11 cellular contexts compared by ENCODE assay signal in the genomic region with DNA sequence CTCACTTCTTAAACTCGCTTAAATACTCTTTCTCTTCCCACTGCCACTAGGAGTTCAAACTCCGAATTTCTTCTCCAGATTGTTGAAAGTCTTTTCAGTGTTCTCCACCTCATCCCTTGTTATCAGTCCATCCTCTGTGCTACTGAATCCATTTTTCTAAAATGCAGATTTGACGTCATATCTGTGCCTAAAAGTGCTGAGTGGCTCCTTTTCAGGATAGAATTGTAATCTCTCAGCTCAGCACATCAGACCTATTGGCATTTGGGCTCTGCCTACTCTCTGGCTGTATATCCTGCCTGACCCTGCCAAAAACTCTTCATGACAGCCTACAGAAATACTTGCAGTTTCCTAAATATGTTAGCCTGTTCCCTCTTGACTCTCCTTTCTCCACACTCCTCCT. TPM values are rescaled to one million over a fixed set of nuclear protein-coding genes. Genes with fewer than 3 reads are reported as not detected.
A peak's percentile ranks its signal among the peaks of the same experiment; 100 is the strongest.
DNase-seq lines count a peak whose midpoint lies in the region; ATAC-seq, FAIRE-seq and TF ChIP-seq lines count a peak whose summit lies in the region.
"Had no signal": no experiment of that assay in that cellular context is flagged by ENCODE, and none has a peak within 500 bp of the region (broad histone marks: within the 10 kb centered on the region; RNA-seq: fewer than 3 reads in every experiment).

No MANE protein-coding gene starts in this region.

- FAIRE-seq in kidney (lab: Jason Lieb, UNC), result no peak

- H3K36me3 Mint-ChIP-seq in activated T-cell treated with anti-CD3 and anti-CD28 coated beads, Interleukin-2, amount 50 U/mL, for 72 hours (ENCODE audit: insufficient read depth in 2 of 2), result no peaks in the 10 kb centered on the region
- peaks cover 23% of the 10 kb centered on the region for H3K36me3 Mint-ChIP-seq in activated B cell treated with CpG ODN at 0.5 μM for 24 hours (ENCODE audit: low read depth)

- H3K9me3 Mint-ChIP-seq in activated T-cell treated with anti-CD3 and anti-CD28 coated beads, Interleukin-2, amount 50 U/mL, for 72 hours, result no peaks in the 10 kb centered on the region
- H3K9me3 Mint-ChIP-seq in activated B cell treated with CpG ODN at 0.5 μM for 24 hours, result no peaks in the 10 kb centered on the region
- no peaks in the 10 kb centered on the region for H3K9me3 Mint-ChIP-seq in stimulated activated naive CD8-positive, alpha-beta T cell treated with anti-CD3 and anti-CD28 coated beads, Interleukin-15, amount 100 ng/mL, for 72 hours

- no peak overlapping the region for H3K9ac ChIP-seq in kidney (ENCODE audit: low read length in 2 of 2)

- H3K4me1 ChIP-seq in esophagus squamous epithelium, result peaks cover 10 to 94% (median 25%) of the 10 kb centered on the region in 3 donors
- H3K4me1 ChIP-seq in kidney (ENCODE audit: control insufficient read depth in 1 of 2, insufficient read depth in 1 of 2, low read depth in 1 of 2, low read length in 2 of 2), result peaks cover 0 to 10% of the 10 kb centered on the region in 2 donors

- H3K36me3 ChIP-seq in esophagus squamous epithelium, result peaks cover 3 to 28% (median 12%) of the 10 kb centered on the region in 3 donors
- H3K36me3 ChIP-seq in kidney (ENCODE audit: control insufficient read depth in 1 of 2, insufficient read depth in 2 of 2, low read length in 2 of 2), result peaks cover 0 to 1% of the 10 kb centered on the region in 2 donors

- H3K27ac ChIP-seq in esophagus squamous epithelium, result peak overlapping the region; percentile 95 to 100 (median 98)
- H3K27ac ChIP-seq in kidney (ENCODE audit: low read depth in 2 of 2, low read length in 2 of 2), result no peak overlapping the region

- TF ChIP-seq CTCF in activated B cell treated with CpG ODN at 0.5 μM for 24 hours (IDR thresholded peaks at IDR 0.05) (no peak), esophagus squamous epithelium (IDR thresholded peaks at IDR 0.05) (no peak), foreskin fibroblast (IDR thresholded peaks at IDR 0.05; ENCODE audit: low read depth, low read length) (no peak), kidney (IDR thresholded peaks at IDR 0.05; ENCODE audit: borderline replicate concordance, extremely low read depth, insufficient read depth) (no peak)

- H3K4me3 ChIP-seq in esophagus squamous epithelium, result no peak overlapping the region
- H3K4me3 ChIP-seq in foreskin fibroblast (ENCODE audit: low read depth in 1 of 2, low read length in 2 of 2), result no peak overlapping the region
- no peak overlapping the region for H3K4me3 ChIP-seq in kidney (ENCODE audit: low read length in 2 of 2)

- H3K9me3 ChIP-seq in esophagus squamous epithelium, result no peaks in the 10 kb centered on the region
- no peaks in the 10 kb centered on the region for H3K9me3 ChIP-seq in kidney (ENCODE audit: control insufficient read depth in 1 of 2, low read length in 2 of 2)
- H3K9me3 ChIP-seq: ascending aorta had no signal

- H3K27me3 ChIP-seq in esophagus squamous epithelium, result no peaks in the 10 kb centered on the region
- H3K27me3 ChIP-seq: ascending aorta had no signal

- peaks cover 63% of the 10 kb centered on the region for H3K4me1 Mint-ChIP-seq in activated T-cell treated with anti-CD3 and anti-CD28 coated beads, Interleukin-2, amount 50 U/mL, for 72 hours (ENCODE audit: low read depth)
- peaks cover 68% of the 10 kb centered on the region for H3K4me1 Mint-ChIP-seq in activated B cell treated with CpG ODN at 0.5 μM for 24 hours
- peaks cover 54% of the 10 kb centered on the region for H3K4me1 Mint-ChIP-seq in stimulated activated naive CD8-positive, alpha-beta T cell treated with anti-CD3 and anti-CD28 coated beads, Interleukin-15, amount 100 ng/mL, for 72 hours

- intact Hi-C loops in activated B cell treated with CpG ODN at 0.5 μM for 24 hours (cut with micrococcal nuclease), result loop anchor here (5.0 kb wide), 2 partner anchors 40 to 95 kb away; partner anchors contain the start of genes GMPR2, NEDD8 and NFATC4
- intact Hi-C loops in esophagus squamous epithelium (cut with DNase I), result no loop called here
- intact Hi-C loops in kidney (cut with DNase I), result no loop called here

- H3K4me3 Mint-ChIP-seq in activated T-cell treated with anti-CD3 and anti-CD28 coated beads, Interleukin-2, amount 50 U/mL, for 72 hours, result peak overlapping the region; percentile 75 to 83
- H3K4me3 Mint-ChIP-seq in activated B cell treated with CpG ODN at 0.5 μM for 24 hours, result peak overlapping the region; percentile 90
- H3K4me3 Mint-ChIP-seq in stimulated activated naive CD8-positive, alpha-beta T cell treated with anti-CD3 and anti-CD28 coated beads, Interleukin-15, amount 100 ng/mL, for 72 hours, result peak overlapping the region; percentile 32 to 87

- TF ChIP-seq POLR2A in esophagus squamous epithelium (IDR thresholded peaks at IDR 0.05), result no peak

- POLR2A ChIA-PET in activated B cell treated with CpG ODN at 0.5 μM for 24 hours (lab: Charles Lee), result interaction anchor here (0.7 to 9.8 kb wide), 11 partner anchors 8 to 261 kb away, joined by 3 to 175 read pairs (median 18); partner anchors contain the start of genes CBLN3, CHMP4A, DHRS1 and IRF9

- H3K27me3 Mint-ChIP-seq in activated T-cell treated with anti-CD3 and anti-CD28 coated beads, Interleukin-2, amount 50 U/mL, for 72 hours (ENCODE audit: low read depth), result no peaks in the 10 kb centered on the region
- no peaks in the 10 kb centered on the region for H3K27me3 Mint-ChIP-seq in activated B cell treated with CpG ODN at 0.5 μM for 24 hours
- no peaks in the 10 kb centered on the region for H3K27me3 Mint-ChIP-seq in stimulated activated naive CD8-positive, alpha-beta T cell treated with anti-CD3 and anti-CD28 coated beads, Interleukin-15, amount 100 ng/mL, for 72 hours

- H3K27ac Mint-ChIP-seq in activated T-cell treated with anti-CD3 and anti-CD28 coated beads, Interleukin-2, amount 50 U/mL, for 72 hours, result peak overlapping the region; percentile 91
- H3K27ac Mint-ChIP-seq in activated B cell treated with CpG ODN at 0.5 μM for 24 hours, result peak overlapping the region; percentile 96
- H3K27ac Mint-ChIP-seq in stimulated activated naive CD8-positive, alpha-beta T cell treated with anti-CD3 and anti-CD28 coated beads, Interleukin-15, amount 100 ng/mL, for 72 hours, result peak overlapping the region in 1 of 2 donors; percentile 94

- DNase-seq in activated T-cell treated with anti-CD3 and anti-CD28 coated beads, Interleukin-2, amount 50 U/mL, for 72 hours, result no peak
- DNase-seq in activated T-cell treated with anti-CD3 and anti-CD28 coated beads, Interleukin-2, amount 50 U/mL, for 1 hour, result no peak
- no peak for DNase-seq in activated B cell treated with CpG ODN at 0.5 μM for 24 hours
- DNase-seq in esophagus squamous epithelium (lab: John Stamatoyannopoulos, UW), result no peak
- no peak for DNase-seq in stimulated activated naive CD8-positive, alpha-beta T cell treated with anti-CD3 and anti-CD28 coated beads, Interleukin-15, amount 100 ng/mL, for 72 hours
- no peak for DNase-seq in ureter (ENCODE audit: low spot score)
- DNase-seq in foreskin fibroblast, result no peak
- no peak for DNase-seq in kidney
- DNase-seq: NCI-H2107, nucleus accumbens had no signal

- no peak for ATAC-seq in activated T-cell treated with anti-CD3 and anti-CD28 coated beads, Interleukin-2, amount 50 U/mL, for 72 hours (replicated peaks in 1 of 2)
- ATAC-seq in activated B cell treated with CpG ODN at 0.5 μM for 24 hours (ENCODE audit: low read depth), result no peak
- no peak for ATAC-seq in stimulated activated naive CD8-positive, alpha-beta T cell treated with anti-CD3 and anti-CD28 coated beads, Interleukin-15, amount 100 ng/mL, for 72 hours

- 62 to 72% methylated on average over 3 of the region's 3 CpGs for WGBS in esophagus squamous epithelium, 2 donors

- CTCF ChIA-PET in activated B cell treated with CpG ODN at 0.5 μM for 24 hours (lab: Charles Lee), result interaction anchor here (0.6 to 2.5 kb wide), 5 partner anchors 25 to 1143 kb away, joined by 3 to 30 read pairs (median 5); partner anchors contain the start of gene TINF2

RNA-seq across cellular contexts. Expression of gene RABGGTA, which starts 1.0 kb away (rescaled TPM):
- total RNA-seq in activated T-cell treated with anti-CD3 and anti-CD28 coated beads, Interleukin-2, amount 50 U/mL, for 72 hours, result 10 to 100 TPM; 53.8 to 56.2 TPM
- 53.6 and 70.5 TPM in 2 replicates for total RNA-seq in activated B cell treated with CpG ODN at 0.5 μM for 24 hours
- total RNA-seq in esophagus squamous epithelium, result 100 to 1,000 TPM in 2 of 4 donors, 10 to 100 TPM in 2; 68.9 to 171 (median 108) TPM
- 36.1 TPM for total RNA-seq in ureter
- 33.9 TPM for total RNA-seq in kidney
- polyA plus RNA-seq in kidney (ENCODE audit: insufficient read depth, low read depth, low replicate concordance), result 25.8 TPM

RNA-seq across cellular contexts. Expression of gene TGM1, which starts 9.5 kb away (rescaled TPM):
- 10 to 100 TPM in 1 of 2 donors, 1 to 10 TPM in 1; 9.3 to 14.0 TPM for total RNA-seq in activated T-cell treated with anti-CD3 and anti-CD28 coated beads, Interleukin-2, amount 50 U/mL, for 72 hours
- total RNA-seq in activated B cell treated with CpG ODN at 0.5 μM for 24 hours (6.4 and 6.5 TPM in 2 replicates), esophagus squamous epithelium (1,000 to 10,000 TPM in 2 of 4 donors, 100 to 1,000 TPM in 2; 566 to 1,879 (median 1,037) TPM), ureter (7.7 TPM), kidney (13.1 TPM)
- polyA plus RNA-seq in kidney (ENCODE audit: insufficient read depth, low read depth, low replicate concordance), result 4.5 TPM

RNA-seq across cellular contexts. Expression of gene DHRS1, which starts 27.1 kb away (rescaled TPM):
- 10 to 100 TPM; 28.5 to 29.0 TPM for total RNA-seq in activated T-cell treated with anti-CD3 and anti-CD28 coated beads, Interleukin-2, amount 50 U/mL, for 72 hours
- total RNA-seq in activated B cell treated with CpG ODN at 0.5 μM for 24 hours (32.5 and 33.9 TPM in 2 replicates), esophagus squamous epithelium (100 to 1,000 TPM in 2 of 4 donors, 10 to 100 TPM in 2; 81.6 to 164 (median 101) TPM), ureter (28.7 TPM), kidney (32.7 TPM)
- polyA plus RNA-seq in kidney (ENCODE audit: insufficient read depth, low read depth, low replicate concordance), result 56.7 TPM

RNA-seq across cellular contexts. Expression of gene NOP9, which starts 27.2 kb away (rescaled TPM):
- total RNA-seq in activated T-cell treated with anti-CD3 and anti-CD28 coated beads, Interleukin-2, amount 50 U/mL, for 72 hours, result 10 to 100 TPM; 31.7 to 34.0 TPM
- 30.5 and 36.4 TPM in 2 replicates for total RNA-seq in activated B cell treated with CpG ODN at 0.5 μM for 24 hours
- 10 to 100 TPM; 18.0 to 29.8 (median 25.0) TPM for total RNA-seq in esophagus squamous epithelium
- 36.5 TPM for total RNA-seq in ureter
- total RNA-seq in kidney, result 25.7 TPM
- polyA plus RNA-seq in kidney (ENCODE audit: insufficient read depth, low read depth, low replicate concordance), result 8.6 TPM

RNA-seq across cellular contexts. Expression of gene TINF2, which starts 30.0 kb away (rescaled TPM):
- 100 to 1,000 TPM in 1 of 2 donors, 10 to 100 TPM in 1; 87.7 to 103 TPM for total RNA-seq in activated T-cell treated with anti-CD3 and anti-CD28 coated beads, Interleukin-2, amount 50 U/mL, for 72 hours
- 197 and 205 TPM in 2 replicates for total RNA-seq in activated B cell treated with CpG ODN at 0.5 μM for 24 hours
- total RNA-seq in esophagus squamous epithelium, result 10 to 100 TPM; 46.3 to 94.3 (median 56.1) TPM
- total RNA-seq in ureter, result 82.5 TPM
- 99.4 TPM for total RNA-seq in kidney
- 57.0 TPM for polyA plus RNA-seq in kidney (ENCODE audit: insufficient read depth, low read depth, low replicate concordance)

Comparison
In these comparisons a context has a peak if more than half of its experiments do, and no peak if none do; other contexts are left out.
1. H3K27ac ChIP-seq: peak in esophagus squamous epithelium (4 of 4); none in kidney (0 of 2).
2. RNA of gene TGM1, which starts 9.5 kb away (total RNA-seq): 566 to 1,879 TPM in esophagus squamous epithelium; 9.3 to 14.0 TPM in activated T-cell treated with anti-CD3 and anti-CD28 coated beads, Interleukin-2, amount 50 U/mL, for 72 hours, 13.1 TPM in kidney (single experiment), 7.7 TPM in ureter (single experiment) and 6.4 to 6.5 TPM in activated B cell treated with CpG ODN at 0.5 μM for 24 hours; every median in the first group is over 10 times any median in the second.
3. Peak in every context shown above with its lines, with median percentiles within 50 percentile points of each other: H3K4me3 Mint-ChIP-seq.